8 cellular contexts compared by ENCODE assay signal in genomic region chr15:64911317-64912186, GRCh38. TPM values are rescaled to one million over a fixed set of nuclear protein-coding genes. Genes with fewer than 3 reads are reported as not detected.
DNase-seq lines count a peak whose midpoint lies in the region; ATAC-seq and TF ChIP-seq lines count a peak whose summit lies in the region.

Gene ANKDD1A (plus strand): TSS chr15:64911902. CDS start chr15:64911931, 29 bp downstream.

- CTCF ChIA-PET in PC-9 (lab: Charles Lee): interaction anchor here (0.6 kb wide), 1 partner anchor 183 kb away, joined by 3 read pairs; no protein-coding TSS in a partner anchor

- no peaks in the 10 kb centered on the region for H3K9me2 ChIP-seq in PC-9 (ENCODE audit: insufficient read depth)

- H3K36me3 ChIP-seq in PC-9 (ENCODE audit: low read depth): no peaks in the 10 kb centered on the region
- no peaks in the 10 kb centered on the region for H3K36me3 ChIP-seq in ascending aorta
- no peaks in the 10 kb centered on the region for H3K36me3 ChIP-seq in rectal smooth muscle tissue (ENCODE audit: control insufficient read depth, insufficient read depth, low read length)

- POLR2A ChIA-PET in PC-9 (lab: Charles Lee; ENCODE audit: unreplicated experiment): interaction anchor here (0.6 kb wide), 1 partner anchor 94 kb away, joined by 3 read pairs; no protein-coding TSS in a partner anchor

- H3K27me3 ChIP-seq in PC-9 (ENCODE audit: insufficient read depth, low read depth) (no peaks in the 10 kb centered on the region), ascending aorta (no peaks in the 10 kb centered on the region), rectal smooth muscle tissue (ENCODE audit: control insufficient read depth, insufficient read depth, low read length) (no peaks in the 10 kb centered on the region)

- H3K4me3 ChIP-seq in PC-9: peak within 1 kb of the TSS; percentile 63
- peak within 1 kb of the TSS; percentile 78 to 83 for H3K4me3 ChIP-seq in ascending aorta
- peak within 1 kb of the TSS; percentile 67 for H3K4me3 ChIP-seq in rectal smooth muscle tissue (ENCODE audit: low read length)

- H3F3A ChIP-seq in PC-9 (ENCODE audit: insufficient read depth, low read depth): no peaks in the 10 kb centered on the region

- BruUV-seq in PC-9 (replicated peaks; lab: Mats Ljungman, UMichigan): no TSS peak

- peak; percentile 58 for ATAC-seq in HG03139 (IDR thresholded peaks at IDR 0.05; ENCODE audit: unreplicated experiment)

- peak within 1 kb of the TSS; percentile 81 for H3K4me2 ChIP-seq in PC-9

- intact Hi-C loops in PC-9 (cut with micrococcal nuclease; ENCODE audit: unreplicated experiment): no loop called here
- intact Hi-C loops in ascending aorta (cut with DNase I): loop anchor here (5.0 kb wide), 1 partner anchor 69 kb away; the partner anchor contains the start of gene PLEKHO2

- no peaks in the 10 kb centered on the region for H3K4me1 ChIP-seq in PC-9 (replicated peaks; ENCODE audit: insufficient read depth)
- peaks cover 0 to 11% of the 10 kb centered on the region in 2 donors for H3K4me1 ChIP-seq in ascending aorta
- H3K4me1 ChIP-seq in rectal smooth muscle tissue (ENCODE audit: control insufficient read depth, insufficient read depth, low read length): peaks cover 5% of the 10 kb centered on the region

- no peaks in the 10 kb centered on the region for H3K9me3 ChIP-seq in PC-9 (ENCODE audit: insufficient read depth, low read depth)
- H3K9me3 ChIP-seq in ascending aorta: no peaks in the 10 kb centered on the region

- peak within 1 kb of the TSS; percentile 81 for H2AFZ ChIP-seq in PC-9

- H3K27ac ChIP-seq in PC-9 (no peak within 1 kb of the TSS), ascending aorta (peak within 1 kb of the TSS; percentile 56 to 65), rectal smooth muscle tissue (ENCODE audit: low read depth, low read length) (no peak within 1 kb of the TSS)

- no peak within 1 kb of the TSS for H3K9ac ChIP-seq in rectal smooth muscle tissue (ENCODE audit: low read length)

- no peaks in the 10 kb centered on the region for H3K79me2 ChIP-seq in PC-9 (ENCODE audit: low read depth)

- peak; percentile 24 to 34 for DNase-seq in activated CD4-positive, alpha-beta T cell treated with anti-CD3 and anti-CD28 coated beads for 24 hours (ENCODE audit: low read depth in 2 of 2)
- DNase-seq in activated CD4-positive, alpha-beta T cell treated with anti-CD3 and anti-CD28 coated beads for 1 hour: no peak
- DNase-seq in PC-9 (peak in 1 of 2 experiments; percentile 79), ascending aorta (ENCODE audit: low spot score in 2 of 2) (peak in 1 of 2 donors; percentile 87), hypothalamus (lab: John Stamatoyannopoulos, UW) (peak in 29 of 51 donors; percentile 16 to 88 (median 48)), kidney glomerular epithelial cell (lab: John Stamatoyannopoulos, UW) (no peak)

- TF ChIP-seq CTCF in PC-9 (conservative IDR thresholded peaks at IDR 0.05) (no peak), ascending aorta (IDR thresholded peaks at IDR 0.05) (no peak)

- no peaks in the 10 kb centered on the region for H4K20me1 ChIP-seq in PC-9 (ENCODE audit: insufficient read depth)

RNA-seq across cellular contexts. Expression of gene ANKDD1A, which starts in this region (rescaled TPM):
- total RNA-seq in PC-9 (2021) (14.2 and 17.5 TPM in 2 replicates), ascending aorta (28.6 TPM)

Comparison
In these comparisons a context has a peak if more than half of its experiments do, and no peak if none do; other contexts are left out.
1. DNase-seq: peak in activated CD4-positive, alpha-beta T cell treated with anti-CD3 and anti-CD28 coated beads for 24 hours (2 of 2) and hypothalamus (29 of 51); none in activated CD4-positive, alpha-beta T cell treated with anti-CD3 and anti-CD28 coated beads for 1 hour (single experiment) and kidney glomerular epithelial cell (single experiment).
2. H3K27ac ChIP-seq: peak in ascending aorta (2 of 2); none in PC-9 (single experiment) and rectal smooth muscle tissue (single experiment).
3. Peak in every context shown above with its lines, with median percentiles within 50 percentile points of each other: H3K4me3 ChIP-seq.